Comparison of ENCODE assay signal across 21 cellular contexts in the genomic region with DNA sequence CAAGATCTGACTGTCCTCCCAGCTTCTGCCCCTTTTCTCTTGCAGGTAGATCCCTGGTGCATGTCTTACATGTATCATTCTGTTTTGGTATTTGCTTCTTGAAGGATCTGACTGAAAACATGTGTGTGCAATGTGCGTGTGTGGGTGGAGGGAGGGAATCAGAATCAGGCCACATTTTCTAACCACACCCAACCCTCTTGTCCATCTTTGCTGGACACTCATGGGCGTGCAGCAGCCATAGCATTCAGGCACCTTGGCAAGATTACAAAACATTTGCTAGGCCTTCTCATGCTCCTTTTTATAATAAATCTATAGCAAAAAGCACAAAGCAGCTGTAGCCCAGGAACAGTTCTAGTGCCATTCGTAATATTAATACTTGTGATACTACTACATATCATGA.
"Had no signal": no experiment of that assay in that cellular context is flagged by ENCODE, and none has a peak within 500 bp of the region (broad histone marks: within the 10 kb centered on the region; RNA-seq: fewer than 3 reads in every experiment).

No MANE protein-coding gene starts in this region.

- H3K36me3 ChIP-seq: gastroesophageal sphincter, left lung, right lobe of liver, spleen, suprapubic skin had no signal

- H3K9me3 ChIP-seq: gastroesophageal sphincter, left lung, psoas muscle, right lobe of liver, suprapubic skin had no signal

- H3K4me3 ChIP-seq: gastroesophageal sphincter, left lung, psoas muscle, right lobe of liver, spleen, suprapubic skin had no signal

- ATAC-seq: activated T-helper 17 cell treated with anti-CD3 and anti-CD28 coated beads, Interleukin-2, amount 50 U/mL, for 72 hours; gastroesophageal sphincter; left lung; psoas muscle; right lobe of liver; stimulated activated naive B cell treated with anti-CD40 and anti-IgM and Interleukin-4, amounts not matched to agents 10 μg/mL and 1 μg/mL and 100 μg/mL, for 72 hours had no signal

- H3K4me1 ChIP-seq: gastroesophageal sphincter, left lung, psoas muscle, right lobe of liver, spleen, suprapubic skin had no signal

- H3K9me3 Mint-ChIP-seq: type B pancreatic cell had no signal

- H3K27me3 ChIP-seq: gastroesophageal sphincter, left lung, right lobe of liver, spleen, suprapubic skin had no signal

- H3K4me3 Mint-ChIP-seq: activated T-helper 17 cell treated with anti-CD3 and anti-CD28 coated beads, Interleukin-2, amount 50 U/mL, for 72 hours; brain; nephron; stimulated activated naive B cell treated with anti-CD40 and anti-IgM and Interleukin-4, amounts not matched to agents 10 μg/mL and 1 μg/mL and 100 μg/mL, for 72 hours; type B pancreatic cell had no signal

- H3K27me3 Mint-ChIP-seq: brain; stimulated activated naive B cell treated with anti-CD40 and anti-IgM and Interleukin-4, amounts not matched to agents 10 μg/mL and 1 μg/mL and 100 μg/mL, for 72 hours; type B pancreatic cell had no signal

- H3K27ac ChIP-seq: gastroesophageal sphincter, left lung, psoas muscle, right lobe of liver, spleen, suprapubic skin had no signal

- H3K4me1 Mint-ChIP-seq: activated T-helper 17 cell treated with anti-CD3 and anti-CD28 coated beads, Interleukin-2, amount 50 U/mL, for 72 hours; stimulated activated naive B cell treated with anti-CD40 and anti-IgM and Interleukin-4, amounts not matched to agents 10 μg/mL and 1 μg/mL and 100 μg/mL, for 72 hours had no signal

- DNase-seq: activated CD4-positive, alpha-beta T cell treated with anti-CD3 and anti-CD28 coated beads for 4 hours; activated naive CD4-positive, alpha-beta T cell treated with anti-CD3 and anti-CD28 coated beads, Interleukin-2, amount 50 U/mL, for 16 hours; activated T-cell treated with anti-CD3 and anti-CD28 coated beads for 4 hours; amniotic stem cell; cerebellar nuclear complex; dermis blood vessel endothelial cell; islet precursor cell; left lung; mesendoderm; psoas muscle; right lobe of liver; spleen; stimulated activated CD4-positive, alpha-beta T cell treated with anti-CD3 and anti-CD28 coated beads, Interleukin-1b, Interleukin-23, amount 100 ng/mL, for 48 hours; stimulated activated naive B cell treated with anti-CD40 and anti-IgM and Interleukin-4, amounts not matched to agents 10 μg/mL and 1 μg/mL and 100 μg/mL, for 72 hours; T-helper 1 cell had no signal

- H3K27ac Mint-ChIP-seq: activated T-helper 17 cell treated with anti-CD3 and anti-CD28 coated beads, Interleukin-2, amount 50 U/mL, for 72 hours; nephron; stimulated activated naive B cell treated with anti-CD40 and anti-IgM and Interleukin-4, amounts not matched to agents 10 μg/mL and 1 μg/mL and 100 μg/mL, for 72 hours; type B pancreatic cell had no signal

- H3K36me3 Mint-ChIP-seq: brain; stimulated activated naive B cell treated with anti-CD40 and anti-IgM and Interleukin-4, amounts not matched to agents 10 μg/mL and 1 μg/mL and 100 μg/mL, for 72 hours; type B pancreatic cell had no signal
